ENCODE assay signal across 1 cellular context in the genomic region with DNA sequence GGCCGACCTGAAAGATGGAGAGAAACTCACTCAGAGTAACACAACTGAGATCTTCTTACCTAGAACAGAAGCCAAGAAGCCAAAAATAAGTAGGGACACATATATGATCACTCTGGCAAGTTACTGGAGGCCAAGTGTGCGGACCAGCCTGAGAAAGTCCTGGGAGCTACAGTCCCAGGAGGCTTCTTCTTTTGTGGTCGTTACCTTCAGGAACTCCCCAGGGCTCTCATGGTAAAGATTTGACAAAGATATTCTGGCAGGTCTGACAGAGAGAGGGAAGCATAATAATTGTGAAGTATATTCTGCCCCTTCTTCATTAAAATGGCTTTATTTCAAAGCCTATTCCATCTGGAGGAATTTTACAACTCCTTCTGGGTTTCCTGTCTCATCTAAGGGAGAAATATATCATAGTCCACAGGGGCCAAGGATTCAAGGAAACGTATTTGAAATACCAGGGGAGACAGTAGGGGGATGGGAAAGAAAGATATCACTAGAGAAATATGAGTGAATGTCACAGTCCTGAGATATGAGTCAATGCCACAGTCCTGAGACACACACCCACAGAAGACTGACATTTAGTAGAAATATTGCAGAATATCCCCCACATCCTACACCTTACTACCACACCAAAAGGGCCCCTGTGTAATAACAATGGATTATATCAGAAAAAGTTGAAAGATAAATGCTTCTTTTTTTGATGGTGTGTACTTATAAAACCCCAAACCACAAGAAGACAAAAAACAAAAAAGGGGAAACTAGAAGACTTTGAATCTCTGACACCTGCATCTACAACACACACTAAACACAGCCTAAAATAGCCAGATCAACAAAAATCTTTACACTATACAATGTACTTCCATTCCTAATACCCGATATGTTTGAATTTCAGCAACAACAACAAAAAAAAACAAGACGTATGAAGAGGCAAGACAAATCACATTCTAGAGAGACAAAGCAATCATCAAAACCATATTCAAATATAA.
A peak's percentile ranks its signal among the peaks of the same experiment; 100 is the strongest.
TF ChIP-seq lines count a peak whose summit lies in the region.

No MANE protein-coding gene starts in this region.

TF ChIP-seq in GM12878, 131 proteins besides CTCF, POLR2A, EP300 and RAD21 (continued from another document):
- TF ChIP-seq, protein P1, sequence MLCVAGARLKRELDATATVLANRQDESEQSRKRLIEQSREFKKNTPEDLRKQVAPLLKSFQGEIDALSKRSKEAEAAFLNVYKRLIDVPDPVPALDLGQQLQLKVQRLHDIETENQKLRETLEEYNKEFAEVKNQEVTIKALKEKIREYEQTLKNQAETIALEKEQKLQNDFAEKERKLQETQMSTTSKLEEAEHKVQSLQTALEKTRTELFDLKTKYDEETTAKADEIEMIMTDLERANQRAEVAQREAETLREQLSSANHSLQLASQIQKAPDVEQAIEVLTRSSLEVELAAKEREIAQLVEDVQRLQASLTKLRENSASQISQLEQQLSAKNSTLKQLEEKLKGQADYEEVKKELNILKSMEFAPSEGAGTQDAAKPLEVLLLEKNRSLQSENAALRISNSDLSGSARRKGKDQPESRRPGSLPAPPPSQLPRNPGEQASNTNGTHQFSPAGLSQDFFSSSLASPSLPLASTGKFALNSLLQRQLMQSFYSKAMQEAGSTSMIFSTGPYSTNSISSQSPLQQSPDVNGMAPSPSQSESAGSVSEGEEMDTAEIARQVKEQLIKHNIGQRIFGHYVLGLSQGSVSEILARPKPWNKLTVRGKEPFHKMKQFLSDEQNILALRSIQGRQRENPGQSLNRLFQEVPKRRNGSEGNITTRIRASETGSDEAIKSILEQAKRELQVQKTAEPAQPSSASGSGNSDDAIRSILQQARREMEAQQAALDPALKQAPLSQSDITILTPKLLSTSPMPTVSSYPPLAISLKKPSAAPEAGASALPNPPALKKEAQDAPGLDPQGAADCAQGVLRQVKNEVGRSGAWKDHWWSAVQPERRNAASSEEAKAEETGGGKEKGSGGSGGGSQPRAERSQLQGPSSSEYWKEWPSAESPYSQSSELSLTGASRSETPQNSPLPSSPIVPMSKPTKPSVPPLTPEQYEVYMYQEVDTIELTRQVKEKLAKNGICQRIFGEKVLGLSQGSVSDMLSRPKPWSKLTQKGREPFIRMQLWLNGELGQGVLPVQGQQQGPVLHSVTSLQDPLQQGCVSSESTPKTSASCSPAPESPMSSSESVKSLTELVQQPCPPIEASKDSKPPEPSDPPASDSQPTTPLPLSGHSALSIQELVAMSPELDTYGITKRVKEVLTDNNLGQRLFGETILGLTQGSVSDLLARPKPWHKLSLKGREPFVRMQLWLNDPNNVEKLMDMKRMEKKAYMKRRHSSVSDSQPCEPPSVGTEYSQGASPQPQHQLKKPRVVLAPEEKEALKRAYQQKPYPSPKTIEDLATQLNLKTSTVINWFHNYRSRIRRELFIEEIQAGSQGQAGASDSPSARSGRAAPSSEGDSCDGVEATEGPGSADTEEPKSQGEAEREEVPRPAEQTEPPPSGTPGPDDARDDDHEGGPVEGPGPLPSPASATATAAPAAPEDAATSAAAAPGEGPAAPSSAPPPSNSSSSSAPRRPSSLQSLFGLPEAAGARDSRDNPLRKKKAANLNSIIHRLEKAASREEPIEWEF (IDR thresholded peaks at IDR 0.05; ENCODE audit: insufficient replicate concordance, low read depth, low read length), result peak; percentile 32
- no peak for TF ChIP-seq NKRF (conservative IDR thresholded peaks at IDR 0.05)
- TF ChIP-seq RCOR1 (conservative IDR thresholded peaks at IDR 0.05; ENCODE audit: low read depth, low read length), result no peak
- no peak for TF ChIP-seq REST (IDR thresholded peaks at IDR 0.05; ENCODE audit: low read depth, low read length)
- TF ChIP-seq YY1 (IDR thresholded peaks at IDR 0.05; ENCODE audit: low read depth, low read length), result 0 out of 2 replicates have a peak, but pooled peaks have one; percentile 8
